In genomic region chr12:91091916-91092715, GRCh38 we compare ENCODE assay signal across 29 cellular contexts. TPM values are rescaled to one million over a fixed set of nuclear protein-coding genes. Genes with fewer than 3 reads are reported as not detected.
"Had no signal": no experiment of that assay in that cellular context is flagged by ENCODE, and none has a peak within 500 bp of the region (broad histone marks: within the 10 kb centered on the region; RNA-seq: fewer than 3 reads in every experiment).

No MANE protein-coding gene starts in this region.

- H3K4me3 ChIP-seq: left lung, lung, mucosa of descending colon, spleen, tibial nerve had no signal

- ATAC-seq: activated T-cell treated with anti-CD3 and anti-CD28 coated beads, Interleukin-2, amount 50 U/mL, for 4 hours; activated T-helper 17 cell treated with anti-CD3 and anti-CD28 coated beads, Interleukin-2, amount 50 U/mL, for 72 hours; left lung; mucosa of descending colon; natural killer cell treated with Interleukin-12 subunit alpha and Interleukin-12 subunit beta and Interleukin-15 and Interleukin-18, amount 100 ng/mL, for 72 hours; right cardiac atrium had no signal

- FAIRE-seq: endothelial cell of umbilical vein had no signal

- DNase-seq: activated CD4-positive, alpha-beta memory T cell treated with anti-CD3 and anti-CD28 coated beads, Interleukin-2, amount 10 ng/mL, durations not matched to agents 7 days and 5 days; activated CD4-positive, alpha-beta T cell treated with anti-CD3 and anti-CD28 coated beads, Interleukin-2, amount 10 ng/mL, durations not matched to agents 7 days and 5 days; activated CD4-positive, CD25-positive, alpha-beta regulatory T cell treated with anti-CD3 and anti-CD28 coated beads, Interleukin-2, amount 50 U/mL, for 72 hours; activated gamma-delta T cell treated with Interleukin-2 at 50 U/mL for 16 hours; activated naive CD4-positive, alpha-beta T cell treated with anti-CD3 and anti-CD28 coated beads, Interleukin-2, amount 50 U/mL, for 16 hours; activated T-cell treated with anti-CD3 and anti-CD28 coated beads, Interleukin-2, amount 50 U/mL, for 4 hours; amniotic stem cell; foreskin fibroblast; head of caudate nucleus; kidney glomerular epithelial cell; left lung; mucosa of descending colon; posterior cingulate gyrus; right cardiac atrium; spleen; stimulated activated CD4-positive, alpha-beta T cell treated with anti-CD3 and anti-CD28 coated beads, Interleukin-2, amount 100 ng/mL, for 48 hours; stimulated activated naive CD4-positive, alpha-beta T cell treated with Interleukin-2 at 50 U/mL for 16 hours; T-helper 1 cell had no signal

- H3K27ac ChIP-seq: left lung, spleen, tibial nerve, VCaP had no signal

- H3K27me3 ChIP-seq: left lung, spleen, tibial nerve had no signal

- H3K4me1 ChIP-seq: left lung, spleen had no signal

- H3K36me3 ChIP-seq: left lung, spleen, tibial nerve had no signal

RNA-seq across cellular contexts. Expression of gene LUM, which starts 19.2 kb away (rescaled TPM):
- total RNA-seq: activated CD4-positive, alpha-beta memory T cell treated with anti-CD3 and anti-CD28 coated beads, Interleukin-2, amount 10 ng/mL, durations not matched to agents 7 days and 5 days; activated CD4-positive, alpha-beta T cell treated with anti-CD3 and anti-CD28 coated beads, Interleukin-2, amount 10 ng/mL, durations not matched to agents 7 days and 5 days; activated T-helper 17 cell treated with anti-CD3 and anti-CD28 coated beads, Interleukin-2, amount 50 U/mL, for 72 hours; natural killer cell treated with Interleukin-12 subunit alpha and Interleukin-12 subunit beta and Interleukin-15 and Interleukin-18, amount 100 ng/mL, for 72 hours had no signal

RNA-seq across cellular contexts. Expression of gene KERA, which starts 34.3 kb away (rescaled TPM):
- total RNA-seq: activated CD4-positive, alpha-beta memory T cell treated with anti-CD3 and anti-CD28 coated beads, Interleukin-2, amount 10 ng/mL, durations not matched to agents 7 days and 5 days; activated CD4-positive, alpha-beta T cell treated with anti-CD3 and anti-CD28 coated beads, Interleukin-2, amount 10 ng/mL, durations not matched to agents 7 days and 5 days; activated T-cell treated with anti-CD3 and anti-CD28 coated beads, Interleukin-2, amount 50 U/mL, for 4 hours; activated T-helper 17 cell treated with anti-CD3 and anti-CD28 coated beads, Interleukin-2, amount 50 U/mL, for 72 hours; endothelial cell of umbilical vein; fibroblast of lung; mesenteric fat pad; myocyte; natural killer cell treated with Interleukin-12 subunit alpha and Interleukin-12 subunit beta and Interleukin-15 and Interleukin-18, amount 100 ng/mL, for 72 hours; osteoblast; right cardiac atrium; spleen; tibial nerve had no signal
- polyA plus RNA-seq: endothelial cell of umbilical vein, esophagus, fibroblast of lung, lung, spleen had no signal
